In genomic region chr22:25668437-25668836, GRCh38 we compare ENCODE assay signal across 11 cellular contexts.
DNase-seq lines count a peak whose midpoint lies in the region; ATAC-seq lines count a peak whose summit lies in the region.
"Had no signal": no experiment of that assay in that cellular context is flagged by ENCODE, and none has a peak within 500 bp of the region (broad histone marks: within the 10 kb centered on the region; RNA-seq: fewer than 3 reads in every experiment).

No MANE protein-coding gene starts in this region.

- no peak overlapping the region for H3K4me3 Mint-ChIP-seq in activated CD8-positive, alpha-beta memory T cell treated with anti-CD3 and anti-CD28 coated beads, Interleukin-2, amount 10 ng/mL, durations not matched to agents 7 days and 5 days

- peaks cover 42% of the 10 kb centered on the region for H3K36me3 Mint-ChIP-seq in activated CD8-positive, alpha-beta memory T cell treated with anti-CD3 and anti-CD28 coated beads, Interleukin-2, amount 10 ng/mL, durations not matched to agents 7 days and 5 days

- H3K9me3 Mint-ChIP-seq in activated CD8-positive, alpha-beta memory T cell treated with anti-CD3 and anti-CD28 coated beads, Interleukin-2, amount 10 ng/mL, durations not matched to agents 7 days and 5 days (ENCODE audit: low read depth), result no peaks in the 10 kb centered on the region

- peak; percentile 13 for DNase-seq in ELR (ENCODE audit: low read depth)
- peak; percentile 3 for DNase-seq in RPMI7951 (ENCODE audit: low read depth)
- DNase-seq in fibroblast of gingiva (ENCODE audit: low read depth), result peak; percentile 78
- DNase-seq in renal cortical epithelial cell (ENCODE audit: low read depth), result peak; percentile 71
- no peak for DNase-seq in posterior vena cava (ENCODE audit: low spot score)
- no peak for DNase-seq in activated CD8-positive, alpha-beta memory T cell treated with anti-CD3 and anti-CD28 coated beads, Interleukin-2, amount 10 ng/mL, durations not matched to agents 7 days and 5 days
- DNase-seq: activated CD8-positive, alpha-beta memory T cell treated with anti-CD3 and anti-CD28 coated beads, Interleukin-2, amount 50 U/mL, for 4 hours; dermis blood vessel endothelial cell; stimulated activated CD4-positive, alpha-beta T cell treated with anti-CD3 and anti-CD28 coated beads, Interleukin-2, amount 100 ng/mL, for 24 hours had no signal

- no peaks in the 10 kb centered on the region for H3K27me3 Mint-ChIP-seq in activated CD8-positive, alpha-beta memory T cell treated with anti-CD3 and anti-CD28 coated beads, Interleukin-2, amount 10 ng/mL, durations not matched to agents 7 days and 5 days

- peaks cover 23% of the 10 kb centered on the region for H3K4me1 Mint-ChIP-seq in activated CD8-positive, alpha-beta memory T cell treated with anti-CD3 and anti-CD28 coated beads, Interleukin-2, amount 10 ng/mL, durations not matched to agents 7 days and 5 days

- no peak overlapping the region for H3K27ac Mint-ChIP-seq in activated CD8-positive, alpha-beta memory T cell treated with anti-CD3 and anti-CD28 coated beads, Interleukin-2, amount 10 ng/mL, durations not matched to agents 7 days and 5 days

- ATAC-seq in HG03460 (IDR thresholded peaks at IDR 0.05; ENCODE audit: unreplicated experiment), result no peak
- ATAC-seq in GM19351 (IDR thresholded peaks at IDR 0.05; ENCODE audit: unreplicated experiment), result no peak
- ATAC-seq in activated CD8-positive, alpha-beta memory T cell treated with anti-CD3 and anti-CD28 coated beads, Interleukin-2, amount 10 ng/mL, durations not matched to agents 7 days and 5 days, result no peak

- CTCF ChIA-PET in activated CD8-positive, alpha-beta memory T cell treated with anti-CD3 and anti-CD28 coated beads, Interleukin-2, amount 10 ng/mL, durations not matched to agents 7 days and 5 days (lab: Charles Lee), result no interaction called here

- intact Hi-C loops in posterior vena cava (cut with DNase I), result no loop called here

Comparison
In these comparisons a context has a peak if more than half of its experiments do, and no peak if none do; other contexts are left out.
1. DNase-seq: peak in ELR (single experiment), RPMI7951 (single experiment), fibroblast of gingiva (single experiment) and renal cortical epithelial cell (single experiment); none in posterior vena cava (single experiment) and activated CD8-positive, alpha-beta memory T cell treated with anti-CD3 and anti-CD28 coated beads, Interleukin-2, amount 10 ng/mL, durations not matched to agents 7 days and 5 days (single experiment).